Comparison of ENCODE assay signal across 8 cellular contexts in the genomic region with DNA sequence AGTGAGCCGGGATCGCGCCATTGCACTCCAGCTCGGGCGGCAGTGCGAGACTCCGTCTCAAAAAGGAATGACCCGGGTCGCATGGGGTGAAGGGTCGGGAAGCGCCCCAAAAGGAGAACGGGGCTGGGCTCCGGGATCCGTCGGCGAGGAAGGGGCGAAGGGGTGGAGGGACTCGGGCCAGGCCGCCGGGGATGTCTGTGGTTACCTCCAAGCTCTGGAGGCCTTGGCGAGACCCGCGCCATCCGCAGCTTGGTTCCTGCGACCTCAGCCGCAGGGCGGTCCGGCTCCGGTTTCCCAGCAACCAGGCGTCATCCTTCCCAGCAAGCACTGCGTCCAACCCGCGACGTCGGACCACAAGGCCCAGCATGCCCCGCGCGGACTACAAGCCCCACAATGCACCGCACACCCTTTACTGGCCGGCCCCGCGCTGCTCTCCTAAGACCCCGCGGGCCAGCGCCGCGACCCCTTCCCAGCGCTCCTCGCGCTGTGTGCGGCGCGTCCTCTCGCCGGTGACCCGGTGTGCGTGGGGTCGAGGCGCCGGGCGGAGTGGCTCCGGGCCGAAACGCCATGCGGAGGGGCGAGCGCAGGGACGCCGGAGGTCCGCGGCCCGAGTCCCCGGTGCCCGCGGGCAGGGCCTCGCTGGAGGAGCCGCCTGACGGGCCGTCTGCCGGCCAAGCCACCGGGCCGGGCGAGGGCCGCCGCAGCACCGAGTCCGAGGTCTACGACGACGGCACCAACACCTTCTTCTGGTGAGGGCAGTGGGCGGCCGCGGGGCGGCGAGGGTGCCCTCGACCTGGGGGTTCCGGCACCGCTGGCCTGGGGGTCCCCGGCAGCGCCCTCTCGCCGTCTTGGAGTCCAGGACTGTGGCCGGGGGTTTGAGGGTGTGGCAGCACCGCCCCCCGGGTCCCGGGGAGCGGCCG. TPM values are rescaled to one million over a fixed set of nuclear protein-coding genes. Genes with fewer than 3 reads are reported as not detected.
DNase-seq lines count a peak whose midpoint lies in the region; TF ChIP-seq lines count a peak whose summit lies in the region.

A gene (plus strand): TSS at position 391 of the 920 bp plus-strand sequence. CDS start 177 bp downstream, at position 568.

- H3K27ac Mint-ChIP-seq in activated naive CD4-positive, alpha-beta T cell treated with anti-CD3 and anti-CD28 coated beads for 36 hours: peak within 1 kb of the TSS; percentile 95

- intact Hi-C loops in activated naive CD4-positive, alpha-beta T cell treated with anti-CD3 and anti-CD28 coated beads for 36 hours (cut with micrococcal nuclease): loop anchor here (1.0 to 5.0 kb wide), 5 partner anchors 69 to 357 kb away; a partner anchor contains a TSS

- H3K9me3 Mint-ChIP-seq in activated naive CD4-positive, alpha-beta T cell treated with anti-CD3 and anti-CD28 coated beads for 36 hours: no peaks in the 10 kb centered on the region

- CTCF ChIA-PET in activated naive CD4-positive, alpha-beta T cell treated with anti-CD3 and anti-CD28 coated beads for 36 hours (lab: Charles Lee): interaction anchor here (0.5 to 4.2 kb wide), 11 partner anchors 11 to 205 kb away, joined by 3 to 21 read pairs (median 5); a partner anchor contains a TSS

- H3K4me3 ChIP-seq in HFF-Myc (replicated peaks; ENCODE audit: low read depth, low read length): peak within 1 kb of the TSS; percentile 67

- DNase-seq in GM03348 (ENCODE audit: low spot score): peak; percentile 97
- DNase-seq in HFF-Myc (ENCODE audit: extremely low read depth, low read depth): peak; percentile 90
- DNase-seq in NAMALWA (ENCODE audit: low spot score): peak; percentile 96
- peak; percentile 96 for DNase-seq in SK-N-DZ (ENCODE audit: low spot score)
- peak; percentile 97 for DNase-seq in activated naive CD4-positive, alpha-beta T cell treated with anti-CD3 and anti-CD28 coated beads for 36 hours
- DNase-seq in globus pallidus (ENCODE audit: low spot score): peak; percentile 93
- peak; percentile 91 for DNase-seq in occipital lobe (lab: John Stamatoyannopoulos, UW)

- peaks cover 6% of the 10 kb centered on the region for H3K36me3 Mint-ChIP-seq in activated naive CD4-positive, alpha-beta T cell treated with anti-CD3 and anti-CD28 coated beads for 36 hours (ENCODE audit: low read depth)

- peak within 1 kb of the TSS; percentile 63 for H3K27ac ChIP-seq in temporal lobe (ENCODE audit: low read depth, low read length)

- H3K4me1 Mint-ChIP-seq in activated naive CD4-positive, alpha-beta T cell treated with anti-CD3 and anti-CD28 coated beads for 36 hours (ENCODE audit: low read depth): peaks cover 24% of the 10 kb centered on the region

- H3K27me3 Mint-ChIP-seq in activated naive CD4-positive, alpha-beta T cell treated with anti-CD3 and anti-CD28 coated beads for 36 hours (ENCODE audit: low read depth): no peaks in the 10 kb centered on the region

- H3K4me3 Mint-ChIP-seq in activated naive CD4-positive, alpha-beta T cell treated with anti-CD3 and anti-CD28 coated beads for 36 hours: peak within 1 kb of the TSS; percentile 97

- no peak for TF ChIP-seq CTCF in HFF-Myc (IDR thresholded peaks at IDR 0.05; ENCODE audit: low read depth, low read length, missing control alignments)

RNA-seq across cellular contexts. Expression of the gene that starts here (rescaled TPM):
- 30.7 and 43.2 TPM in 2 replicates for polyA plus RNA-seq in SK-N-DZ (2014; cell fraction: cytosol; rRNA removed)
- 199 and 249 TPM in 2 replicates for polyA plus RNA-seq in SK-N-DZ (2014; cell fraction: nucleus; rRNA removed)
- total RNA-seq in activated naive CD4-positive, alpha-beta T cell treated with anti-CD3 and anti-CD28 coated beads for 36 hours: 10 to 100 TPM; 12.1 to 15.0 TPM
- total RNA-seq in occipital lobe: 21.8 TPM
- total RNA-seq in temporal lobe: 18.2 TPM

Comparison
In these comparisons a context has a peak if more than half of its experiments do, and no peak if none do; other contexts are left out.
1. Peak in every context shown above with its lines: DNase-seq, H3K4me3 ChIP-seq and H3K27ac ChIP-seq.